Comparison of ENCODE assay signal across 19 cellular contexts in the genomic region with DNA sequence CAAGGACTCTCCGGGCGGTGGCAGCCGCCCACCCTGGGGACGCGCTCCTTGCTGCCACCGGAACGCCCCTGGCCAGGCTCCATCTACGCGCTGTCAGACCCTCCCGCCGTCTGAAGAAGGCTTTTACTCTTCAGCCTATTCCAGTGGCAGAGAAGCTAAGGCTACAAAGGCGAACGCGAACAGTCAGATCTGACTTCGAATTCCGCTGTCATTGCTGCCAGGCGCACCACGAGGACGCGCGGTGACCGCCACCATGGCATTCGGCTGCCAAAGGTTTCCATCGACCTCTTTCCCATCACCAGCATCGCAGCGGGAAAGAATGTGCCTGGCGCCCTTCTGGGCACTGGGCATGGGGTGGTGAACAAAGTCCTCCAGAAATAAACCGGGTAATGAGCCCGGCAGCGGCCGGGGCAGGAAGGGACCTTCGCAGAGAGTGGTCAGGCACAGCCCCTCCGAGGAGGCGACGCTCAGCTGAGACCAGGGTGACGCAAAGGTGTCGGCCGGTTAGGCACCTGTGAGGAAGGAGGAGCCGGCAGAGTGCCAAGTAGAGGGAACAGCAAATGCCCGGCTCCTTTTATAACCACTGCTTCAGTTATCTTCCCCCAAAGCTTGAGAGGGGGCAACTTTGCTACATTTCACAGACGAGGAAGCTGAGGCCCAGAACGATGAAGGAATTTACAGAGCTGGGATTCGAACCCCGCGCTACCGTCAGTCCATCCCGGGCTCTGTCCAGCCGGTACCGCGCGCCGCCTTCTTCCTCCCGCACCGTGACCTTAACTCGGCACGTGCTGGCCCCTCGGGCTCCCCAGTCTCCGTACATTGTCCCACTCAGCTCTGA. TPM values are rescaled to one million over a fixed set of nuclear protein-coding genes. Genes with fewer than 3 reads are reported as not detected.
DNase-seq lines count a peak whose midpoint lies in the region; ATAC-seq and TF ChIP-seq lines count a peak whose summit lies in the region.
"Had no signal": no experiment of that assay in that cellular context is flagged by ENCODE, and none has a peak within 500 bp of the region (broad histone marks: within the 10 kb centered on the region; RNA-seq: fewer than 3 reads in every experiment).

No MANE protein-coding gene starts in this region.

- H3K27me3 Mint-ChIP-seq in activated T-cell treated with anti-CD3 and anti-CD28 coated beads, Interleukin-2, amount 50 U/mL, for 24 hours, result peaks cover 81% of the 10 kb centered on the region
- H3K27me3 Mint-ChIP-seq in activated naive CD8-positive, alpha-beta T cell, result peaks cover 41% of the 10 kb centered on the region

- peak overlapping the region; percentile 10 for H3K4me3 Mint-ChIP-seq in activated T-cell treated with anti-CD3 and anti-CD28 coated beads, Interleukin-2, amount 50 U/mL, for 24 hours
- peak overlapping the region; percentile 60 for H3K4me3 Mint-ChIP-seq in activated naive CD8-positive, alpha-beta T cell
- peak overlapping the region; percentile 69 for H3K4me3 Mint-ChIP-seq in stimulated activated effector memory CD8-positive, alpha-beta T cell treated with anti-CD3 and anti-CD28 coated beads, Interleukin-12 subunit alpha, Interleukin-12 subunit beta, amount 100 ng/mL, for 72 hours

- H3K4me1 ChIP-seq in lower lobe of right lung, result peaks cover 43% of the 10 kb centered on the region

- H3K9me3 ChIP-seq in lower lobe of right lung, result no peaks in the 10 kb centered on the region
- H3K9me3 ChIP-seq: tibial artery had no signal

- H3K27ac ChIP-seq in lower lobe of right lung, result no peak overlapping the region
- H3K27ac ChIP-seq: RWPE1, tibial artery had no signal

- intact Hi-C loops in lower lobe of right lung (cut with DNase I), result no loop called here

- DNase-seq in activated T-cell treated with anti-CD3 and anti-CD28 coated beads, Interleukin-2, amount 50 U/mL, for 24 hours, result no peak
- DNase-seq in activated T-cell treated with anti-CD3 and anti-CD28 coated beads, Interleukin-2, amount 50 U/mL, for 48 hours, result no peak
- DNase-seq in lower lobe of right lung (no peak), DMS153 treated with DMSO at 0.1 percent for 48 hours (lab: John Stamatoyannopoulos, UW; ENCODE audit: unreplicated experiment) (no peak), DMS153 (lab: John Stamatoyannopoulos, UW) (no peak), middle frontal gyrus (ENCODE audit: extremely low spot score, low spot score) (no peak)
- no peak for DNase-seq in stimulated activated effector memory CD8-positive, alpha-beta T cell treated with anti-CD3 and anti-CD28 coated beads, Interleukin-12 subunit alpha, Interleukin-12 subunit beta, amount 100 ng/mL, for 72 hours (ENCODE audit: low spot score in 2 of 2)
- DNase-seq: activated CD4-positive, alpha-beta T cell treated with anti-CD3 and anti-CD28 coated beads, Interleukin-2, amount 50 U/mL, for 4 hours; activated gamma-delta T cell; DMS79; NCI-H187; NCI-H526 treated with DMSO at 0.1 percent for 48 hours; T1000; tibial artery had no signal

- peak overlapping the region; percentile 17 for H3K4me3 ChIP-seq in lower lobe of right lung
- H3K4me3 ChIP-seq: K562 had no signal

- no peaks in the 10 kb centered on the region for H3K9me3 Mint-ChIP-seq in activated T-cell treated with anti-CD3 and anti-CD28 coated beads, Interleukin-2, amount 50 U/mL, for 24 hours
- no peaks in the 10 kb centered on the region for H3K9me3 Mint-ChIP-seq in activated naive CD8-positive, alpha-beta T cell (ENCODE audit: low read depth)
- no peaks in the 10 kb centered on the region for H3K9me3 Mint-ChIP-seq in stimulated activated effector memory CD8-positive, alpha-beta T cell treated with anti-CD3 and anti-CD28 coated beads, Interleukin-12 subunit alpha, Interleukin-12 subunit beta, amount 100 ng/mL, for 72 hours

- no peaks in the 10 kb centered on the region for H3K36me3 ChIP-seq in lower lobe of right lung
- H3K36me3 ChIP-seq: tibial artery had no signal

- H3K27ac Mint-ChIP-seq in activated T-cell treated with anti-CD3 and anti-CD28 coated beads, Interleukin-2, amount 50 U/mL, for 24 hours, result no peak overlapping the region
- H3K27ac Mint-ChIP-seq in activated naive CD8-positive, alpha-beta T cell, result no peak overlapping the region
- no peak overlapping the region for H3K27ac Mint-ChIP-seq in stimulated activated effector memory CD8-positive, alpha-beta T cell treated with anti-CD3 and anti-CD28 coated beads, Interleukin-12 subunit alpha, Interleukin-12 subunit beta, amount 100 ng/mL, for 72 hours

- H3K36me3 Mint-ChIP-seq in activated T-cell treated with anti-CD3 and anti-CD28 coated beads, Interleukin-2, amount 50 U/mL, for 24 hours (ENCODE audit: low read depth), result no peaks in the 10 kb centered on the region
- no peaks in the 10 kb centered on the region for H3K36me3 Mint-ChIP-seq in activated naive CD8-positive, alpha-beta T cell
- peaks cover 6% of the 10 kb centered on the region for H3K36me3 Mint-ChIP-seq in stimulated activated effector memory CD8-positive, alpha-beta T cell treated with anti-CD3 and anti-CD28 coated beads, Interleukin-12 subunit alpha, Interleukin-12 subunit beta, amount 100 ng/mL, for 72 hours

- TF ChIP-seq CTCF in lower lobe of right lung (IDR thresholded peaks at IDR 0.05), result no peak

- peak in 1 of 2 donors; percentile 11 for ATAC-seq in lower lobe of right lung
- ATAC-seq in stimulated activated effector memory CD8-positive, alpha-beta T cell treated with anti-CD3 and anti-CD28 coated beads, Interleukin-12 subunit alpha, Interleukin-12 subunit beta, amount 100 ng/mL, for 72 hours, result no peak

- H3K4me1 Mint-ChIP-seq in activated T-cell treated with anti-CD3 and anti-CD28 coated beads, Interleukin-2, amount 50 U/mL, for 24 hours (ENCODE audit: low read depth), result peaks cover 36% of the 10 kb centered on the region
- peaks cover 39% of the 10 kb centered on the region for H3K4me1 Mint-ChIP-seq in activated naive CD8-positive, alpha-beta T cell (ENCODE audit: low read depth)
- H3K4me1 Mint-ChIP-seq in stimulated activated effector memory CD8-positive, alpha-beta T cell treated with anti-CD3 and anti-CD28 coated beads, Interleukin-12 subunit alpha, Interleukin-12 subunit beta, amount 100 ng/mL, for 72 hours, result peaks cover 29% of the 10 kb centered on the region

- peaks cover 71% of the 10 kb centered on the region for H3K27me3 ChIP-seq in lower lobe of right lung (ENCODE audit: low read depth)

RNA-seq across cellular contexts. Expression of gene RFX4, which starts 1.9 kb away (rescaled TPM):
- total RNA-seq in lower lobe of right lung, result not detected
- total RNA-seq: bronchial epithelial cell, K562, liver had no signal

Comparison
In these comparisons a context has a peak if more than half of its experiments do, and no peak if none do; other contexts are left out.
1. H3K4me3 Mint-ChIP-seq: peak in every context shown above with its lines; median percentile 69 in stimulated activated effector memory CD8-positive, alpha-beta T cell treated with anti-CD3 and anti-CD28 coated beads, Interleukin-12 subunit alpha, Interleukin-12 subunit beta, amount 100 ng/mL, for 72 hours; 60 in activated naive CD8-positive, alpha-beta T cell; 10 in activated T-cell treated with anti-CD3 and anti-CD28 coated beads, Interleukin-2, amount 50 U/mL, for 24 hours.